ENCODE assay signal across 20 cellular contexts in genomic region chr3:32820971-32821685, GRCh38. TPM values are rescaled to one million over a fixed set of nuclear protein-coding genes. Genes with fewer than 3 reads are reported as not detected.
A peak's percentile ranks its signal among the peaks of the same experiment; 100 is the strongest.
DNase-seq lines count a peak whose midpoint lies in the region; ATAC-seq and TF ChIP-seq lines count a peak whose summit lies in the region.
"Had no signal": no experiment of that assay in that cellular context is flagged by ENCODE, and none has a peak within 500 bp of the region (broad histone marks: within the 10 kb centered on the region; RNA-seq: fewer than 3 reads in every experiment).

No MANE protein-coding gene starts in this region.

- H3K9me3 ChIP-seq in HAP-1: no peaks in the 10 kb centered on the region; the same call in 1 of the 2 replicates
- H3K9me3 ChIP-seq: right atrium auricular region had no signal

- DNase-seq in HAP-1 (ENCODE audit: low spot score in 2 of 2) (no peak), coronary artery (ENCODE audit: low spot score) (no peak), kidney tubule cell (ENCODE audit: low spot score) (peak; percentile 28), progenitor cell of endocrine pancreas (ENCODE audit: low spot score, unreplicated experiment) (no peak), COLO668 (lab: John Stamatoyannopoulos, UW; ENCODE audit: unreplicated experiment) (no peak), NCI-H2081 treated with DMSO at 0.1 percent for 48 hours (lab: John Stamatoyannopoulos, UW) (no peak)
- DNase-seq: central memory CD4-positive, alpha-beta T cell; effector memory CD4-positive, alpha-beta T cell; GDM1; KBM-7; naive thymus-derived CD8-positive, alpha-beta T cell; NCI-H1092 treated with DMSO at 0.1 percent for 48 hours; NCI-H82 had no signal

- H3K4me1 ChIP-seq in HAP-1: peaks cover 27% of the 10 kb centered on the region

- H3K27ac ChIP-seq in coronary artery: no peak overlapping the region
- H3K27ac ChIP-seq: right atrium auricular region, SJSA1 had no signal

- no peak overlapping the region for H3K27ac Mint-ChIP-seq in progenitor cell of endocrine pancreas
- H3K27ac Mint-ChIP-seq: activated T-helper 17 cell treated with anti-CD3 and anti-CD28 coated beads, Interleukin-2, amount 50 U/mL, for 72 hours had no signal

- no peak for ATAC-seq in GM18909 (IDR thresholded peaks at IDR 0.05; ENCODE audit: poor library complexity, unreplicated experiment)
- ATAC-seq in HG02571 (IDR thresholded peaks at IDR 0.05; ENCODE audit: unreplicated experiment): no peak
- ATAC-seq: activated T-helper 17 cell treated with anti-CD3 and anti-CD28 coated beads, Interleukin-2, amount 50 U/mL, for 72 hours; naive thymus-derived CD8-positive, alpha-beta T cell had no signal

- peaks cover 26% of the 10 kb centered on the region for H3K36me3 ChIP-seq in HAP-1 (replicated peaks)
- H3K36me3 ChIP-seq: right atrium auricular region, SJSA1 had no signal

- no peaks in the 10 kb centered on the region for H3K9me3 Mint-ChIP-seq in progenitor cell of endocrine pancreas (ENCODE audit: low read depth)
- H3K9me3 Mint-ChIP-seq: activated T-helper 17 cell treated with anti-CD3 and anti-CD28 coated beads, Interleukin-2, amount 50 U/mL, for 72 hours; naive thymus-derived CD8-positive, alpha-beta T cell had no signal

- H3K4me3 Mint-ChIP-seq in progenitor cell of endocrine pancreas (ENCODE audit: low read depth): peak overlapping the region; percentile 91
- H3K4me3 Mint-ChIP-seq: activated T-helper 17 cell treated with anti-CD3 and anti-CD28 coated beads, Interleukin-2, amount 50 U/mL, for 72 hours had no signal

- peaks cover 10% of the 10 kb centered on the region for H3K36me3 Mint-ChIP-seq in progenitor cell of endocrine pancreas (ENCODE audit: insufficient read depth)
- H3K36me3 Mint-ChIP-seq: naive thymus-derived CD8-positive, alpha-beta T cell had no signal

- H3K27me3 ChIP-seq in HAP-1 (ENCODE audit: low read depth): no peaks in the 10 kb centered on the region

- H3K4me1 Mint-ChIP-seq in progenitor cell of endocrine pancreas (ENCODE audit: low read depth): peaks cover 42% of the 10 kb centered on the region
- H3K4me1 Mint-ChIP-seq: activated T-helper 17 cell treated with anti-CD3 and anti-CD28 coated beads, Interleukin-2, amount 50 U/mL, for 72 hours had no signal

- peak overlapping the region; percentile 66; the same call in 1 of the 2 replicates for H3K4me3 ChIP-seq in HAP-1
- peak overlapping the region; percentile 46 for H3K4me3 ChIP-seq in coronary artery
- H3K4me3 ChIP-seq: SJSA1 had no signal

- no peaks in the 10 kb centered on the region for H3K27me3 Mint-ChIP-seq in progenitor cell of endocrine pancreas

- no peak for TF ChIP-seq CTCF in coronary artery (IDR thresholded peaks at IDR 0.05)
- no peak for TF ChIP-seq CTCF in progenitor cell of endocrine pancreas (IDR thresholded peaks at IDR 0.05; ENCODE audit: unreplicated experiment)

- in situ Hi-C loops in HAP-1 (cut with MboI; ENCODE audit: low sequenced_read_pairs): no loop called here

RNA-seq across cellular contexts. Expression of gene TRIM71, which starts 3.3 kb away (rescaled TPM):
- total RNA-seq in progenitor cell of endocrine pancreas: 61.3 and 61.6 TPM in 2 replicates
- total RNA-seq: left ventricle myocardium superior; naive thymus-derived CD8-positive, alpha-beta T cell; right atrium auricular region; T-helper 2 cell treated with Interferon-gamma antibody and Interleukin-4, amounts not matched to agents 100 ng/mL and 5 ng/mL, for 36 hours had no signal
